21 cellular contexts compared by ENCODE assay signal in the genomic region with DNA sequence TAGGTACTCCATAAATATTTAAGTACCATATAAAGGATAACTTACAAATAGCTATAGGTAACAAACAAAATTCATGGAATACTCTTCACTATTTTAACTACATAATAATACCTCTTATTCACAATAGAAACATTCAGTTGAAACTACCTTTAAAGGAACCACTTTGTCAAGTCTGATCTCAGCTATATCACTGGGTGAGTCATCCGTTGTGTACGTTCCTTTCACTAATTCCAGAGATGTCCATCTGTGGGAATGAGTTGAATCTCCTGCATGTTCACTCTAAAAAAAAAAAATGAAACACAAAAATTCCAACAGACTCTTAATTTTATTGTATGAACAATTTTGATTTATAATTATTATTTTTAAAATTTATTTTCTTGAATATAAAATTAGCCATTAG.
DNase-seq lines count a peak whose midpoint lies in the region; ATAC-seq, FAIRE-seq and TF ChIP-seq lines count a peak whose summit lies in the region.
"Had no signal": no experiment of that assay in that cellular context is flagged by ENCODE, and none has a peak within 500 bp of the region (broad histone marks: within the 10 kb centered on the region; RNA-seq: fewer than 3 reads in every experiment).

No MANE protein-coding gene starts in this region.

- FAIRE-seq in bronchial epithelial cell (lab: Jason Lieb, UNC) (no peak), islet of Langerhans (lab: Jason Lieb, UNC) (peak; percentile 58)
- FAIRE-seq: colon, GM18507, GM19239 had no signal

- H3K36me3 ChIP-seq in bronchial epithelial cell (ENCODE audit: control insufficient read depth, insufficient read depth, low read length): peaks cover 1% of the 10 kb centered on the region

- TF ChIP-seq CTCF in bronchial epithelial cell (IDR thresholded peaks at IDR 0.05; ENCODE audit: insufficient read depth, low read length, severe bottlenecking): no peak

- no peak overlapping the region for H3K4me3 ChIP-seq in bronchial epithelial cell (ENCODE audit: low read depth, low read length)
- H3K4me3 ChIP-seq: adrenal gland, neural progenitor cell had no signal

- ATAC-seq in HG03095 (IDR thresholded peaks at IDR 0.05; ENCODE audit: unreplicated experiment): no peak
- ATAC-seq: T-cell, WTC11 had no signal

- DNase-seq in Daoy (ENCODE audit: low read depth) (peak; percentile 2), NCI-H226 (peak; percentile 25), bronchial epithelial cell (ENCODE audit: low read depth) (peak; percentile 63), DMS79 treated with DMSO at 0.1 percent for 48 hours (lab: John Stamatoyannopoulos, UW) (no peak), T-helper 1 cell (no peak), HUDEP-2 (lab: John Stamatoyannopoulos, UW; ENCODE audit: unreplicated experiment in 76 of 76) (no peak)
- DNase-seq: adrenal gland, Calu3, head of caudate nucleus, kidney glomerular epithelial cell, midbrain, NCI-H1105, NCI-H2171 treated with DMSO at 0.1 percent for 48 hours, T-cell had no signal

- H3K27me3 ChIP-seq in bronchial epithelial cell (ENCODE audit: control insufficient read depth, insufficient read depth, low read length): no peaks in the 10 kb centered on the region
- H3K27me3 ChIP-seq: adrenal gland, neural progenitor cell had no signal

Comparison
In these comparisons a context has a peak if more than half of its experiments do, and no peak if none do; other contexts are left out.
1. DNase-seq: peak in Daoy (single experiment), NCI-H226 (single experiment) and bronchial epithelial cell (single experiment); none in DMS79 treated with DMSO at 0.1 percent for 48 hours (single experiment), T-helper 1 cell (0 of 5) and HUDEP-2 (0 of 76).